Comparison of ENCODE assay signal across 14 cellular contexts in genomic region chr2:42236911-42237310, GRCh38.
DNase-seq lines count a peak whose midpoint lies in the region; ATAC-seq lines count a peak whose summit lies in the region.
"Had no signal": no experiment of that assay in that cellular context is flagged by ENCODE, and none has a peak within 500 bp of the region (broad histone marks: within the 10 kb centered on the region; RNA-seq: fewer than 3 reads in every experiment).

No MANE protein-coding gene starts in this region.

- POLR2A ChIA-PET in CD4-positive, alpha-beta memory T cell (lab: Charles Lee; ENCODE audit: partially characterized antibody): no interaction called here

- peaks cover 5% of the 10 kb centered on the region for H3K36me3 Mint-ChIP-seq in activated T-cell treated with anti-CD3 and anti-CD28 coated beads, Interleukin-2, amount 50 U/mL, for 24 hours (ENCODE audit: low read depth)
- H3K36me3 Mint-ChIP-seq in activated T-cell treated with anti-CD3 and anti-CD28 coated beads, Interleukin-2, amount 50 U/mL, for 4 hours (ENCODE audit: insufficient read depth): no peaks in the 10 kb centered on the region
- H3K36me3 Mint-ChIP-seq in CD4-positive, alpha-beta memory T cell: peaks cover 7 to 26% of the 10 kb centered on the region in 2 donors
- H3K36me3 Mint-ChIP-seq in activated T-helper 17 cell treated with anti-CD3 and anti-CD28 coated beads, Interleukin-2, amount 50 U/mL, for 72 hours (ENCODE audit: low read depth): no peaks in the 10 kb centered on the region
- no peaks in the 10 kb centered on the region for H3K36me3 Mint-ChIP-seq in stimulated activated effector memory CD8-positive, alpha-beta T cell treated with anti-CD3 and anti-CD28 coated beads, Interleukin-12 subunit alpha, Interleukin-12 subunit beta, amount 100 ng/mL, for 72 hours

- H3K9me3 ChIP-seq in CD4-positive, alpha-beta memory T cell (ENCODE audit: control insufficient read depth in 1 of 2, low read length in 2 of 2): no peaks in the 10 kb centered on the region

- H3K4me3 Mint-ChIP-seq in activated T-cell treated with anti-CD3 and anti-CD28 coated beads, Interleukin-2, amount 50 U/mL, for 24 hours: no peak overlapping the region
- H3K4me3 Mint-ChIP-seq in activated T-cell treated with anti-CD3 and anti-CD28 coated beads, Interleukin-2, amount 50 U/mL, for 4 hours: no peak overlapping the region
- H3K4me3 Mint-ChIP-seq in CD4-positive, alpha-beta memory T cell: peak overlapping the region in 4 of 8 donors; percentile 4 to 72 (median 28)
- H3K4me3 Mint-ChIP-seq in activated T-helper 17 cell treated with anti-CD3 and anti-CD28 coated beads, Interleukin-2, amount 50 U/mL, for 72 hours: no peak overlapping the region
- no peak overlapping the region for H3K4me3 Mint-ChIP-seq in stimulated activated effector memory CD8-positive, alpha-beta T cell treated with anti-CD3 and anti-CD28 coated beads, Interleukin-12 subunit alpha, Interleukin-12 subunit beta, amount 100 ng/mL, for 72 hours
- H3K4me3 Mint-ChIP-seq: CD14-positive monocyte had no signal

- DNase-seq in activated T-cell treated with anti-CD3 and anti-CD28 coated beads, Interleukin-2, amount 50 U/mL, for 24 hours: no peak
- DNase-seq in activated T-cell treated with anti-CD3 and anti-CD28 coated beads, Interleukin-2, amount 50 U/mL, for 4 hours: no peak
- DNase-seq in CD4-positive, alpha-beta memory T cell: no peak
- no peak for DNase-seq in stimulated activated effector memory CD8-positive, alpha-beta T cell treated with anti-CD3 and anti-CD28 coated beads, Interleukin-12 subunit alpha, Interleukin-12 subunit beta, amount 100 ng/mL, for 72 hours (ENCODE audit: low spot score in 2 of 2)
- DNase-seq in NK-92 treated with Interleukin-12 subunit alpha and Interleukin-12 subunit beta, amount 100 ng/mL, for 24 hours (lab: John Stamatoyannopoulos, UW): no peak
- DNase-seq: Calu3, DMS 273 treated with DMSO at 0.1 percent for 48 hours, GM23248 had no signal

- CTCF ChIA-PET in CD4-positive, alpha-beta memory T cell (lab: Charles Lee; ENCODE audit: partially characterized antibody): interaction anchor here (1.2 to 11.9 kb wide), 6 partner anchors 7 to 367 kb away, joined by 3 to 99 read pairs (median 6); no protein-coding TSS in a partner anchor

- H3K4me1 Mint-ChIP-seq in activated T-cell treated with anti-CD3 and anti-CD28 coated beads, Interleukin-2, amount 50 U/mL, for 24 hours (ENCODE audit: low read depth): peaks cover 79% of the 10 kb centered on the region
- peaks cover 76% of the 10 kb centered on the region for H3K4me1 Mint-ChIP-seq in activated T-cell treated with anti-CD3 and anti-CD28 coated beads, Interleukin-2, amount 50 U/mL, for 4 hours (ENCODE audit: low read depth)
- peaks cover 58 to 86% (median 75%) of the 10 kb centered on the region in 4 donors for H3K4me1 Mint-ChIP-seq in CD4-positive, alpha-beta memory T cell
- peaks cover 37% of the 10 kb centered on the region for H3K4me1 Mint-ChIP-seq in activated T-helper 17 cell treated with anti-CD3 and anti-CD28 coated beads, Interleukin-2, amount 50 U/mL, for 72 hours
- peaks cover 70% of the 10 kb centered on the region for H3K4me1 Mint-ChIP-seq in stimulated activated effector memory CD8-positive, alpha-beta T cell treated with anti-CD3 and anti-CD28 coated beads, Interleukin-12 subunit alpha, Interleukin-12 subunit beta, amount 100 ng/mL, for 72 hours

- no peaks in the 10 kb centered on the region for H3K36me3 ChIP-seq in CD4-positive, alpha-beta memory T cell (ENCODE audit: insufficient read depth, low read length)

- intact Hi-C loops in CD4-positive, alpha-beta memory T cell (cut with micrococcal nuclease): loop anchor here (5.0 kb wide), 1 partner anchor 40 kb away; no protein-coding TSS in a partner anchor

- no peaks in the 10 kb centered on the region for H3K9me3 Mint-ChIP-seq in activated T-cell treated with anti-CD3 and anti-CD28 coated beads, Interleukin-2, amount 50 U/mL, for 24 hours
- no peaks in the 10 kb centered on the region for H3K9me3 Mint-ChIP-seq in activated T-cell treated with anti-CD3 and anti-CD28 coated beads, Interleukin-2, amount 50 U/mL, for 4 hours
- H3K9me3 Mint-ChIP-seq in CD4-positive, alpha-beta memory T cell: no peaks in the 10 kb centered on the region
- H3K9me3 Mint-ChIP-seq in activated T-helper 17 cell treated with anti-CD3 and anti-CD28 coated beads, Interleukin-2, amount 50 U/mL, for 72 hours: no peaks in the 10 kb centered on the region
- no peaks in the 10 kb centered on the region for H3K9me3 Mint-ChIP-seq in stimulated activated effector memory CD8-positive, alpha-beta T cell treated with anti-CD3 and anti-CD28 coated beads, Interleukin-12 subunit alpha, Interleukin-12 subunit beta, amount 100 ng/mL, for 72 hours
- H3K9me3 Mint-ChIP-seq: CD14-positive monocyte had no signal

- ATAC-seq in activated T-cell treated with anti-CD3 and anti-CD28 coated beads, Interleukin-2, amount 50 U/mL, for 4 hours: no peak
- ATAC-seq in activated T-helper 17 cell treated with anti-CD3 and anti-CD28 coated beads, Interleukin-2, amount 50 U/mL, for 72 hours (replicated peaks): no peak
- no peak for ATAC-seq in stimulated activated effector memory CD8-positive, alpha-beta T cell treated with anti-CD3 and anti-CD28 coated beads, Interleukin-12 subunit alpha, Interleukin-12 subunit beta, amount 100 ng/mL, for 72 hours
- ATAC-seq in HG03520 (IDR thresholded peaks at IDR 0.05; ENCODE audit: unreplicated experiment): no peak
- ATAC-seq in HG03378 (IDR thresholded peaks at IDR 0.05; ENCODE audit: unreplicated experiment): no peak
- ATAC-seq: HCT116 had no signal

- peaks cover 94% of the 10 kb centered on the region for H3K4me1 ChIP-seq in CD4-positive, alpha-beta memory T cell (ENCODE audit: insufficient read depth, low read length)

- H3K27me3 ChIP-seq in CD4-positive, alpha-beta memory T cell (ENCODE audit: insufficient read depth, low read length): no peaks in the 10 kb centered on the region

- peak overlapping the region; percentile 71 for H3K27ac Mint-ChIP-seq in activated T-cell treated with anti-CD3 and anti-CD28 coated beads, Interleukin-2, amount 50 U/mL, for 24 hours
- peak overlapping the region in 6 of 7 donors; percentile 17 to 82 (median 62) for H3K27ac Mint-ChIP-seq in CD4-positive, alpha-beta memory T cell
- H3K27ac Mint-ChIP-seq in activated T-helper 17 cell treated with anti-CD3 and anti-CD28 coated beads, Interleukin-2, amount 50 U/mL, for 72 hours: peak overlapping the region; percentile 49
- peak overlapping the region; percentile 47 for H3K27ac Mint-ChIP-seq in stimulated activated effector memory CD8-positive, alpha-beta T cell treated with anti-CD3 and anti-CD28 coated beads, Interleukin-12 subunit alpha, Interleukin-12 subunit beta, amount 100 ng/mL, for 72 hours
- H3K27ac Mint-ChIP-seq: CD14-positive monocyte had no signal

- H3K4me3 ChIP-seq in CD4-positive, alpha-beta memory T cell (ENCODE audit: low read length in 2 of 2): no peak overlapping the region
- H3K4me3 ChIP-seq: GM23248 had no signal

- H3K27ac ChIP-seq in CD4-positive, alpha-beta memory T cell (ENCODE audit: low read depth, low read length): no peak overlapping the region
- H3K27ac ChIP-seq: 22Rv1, GM23248 had no signal

- H3K27me3 Mint-ChIP-seq in activated T-cell treated with anti-CD3 and anti-CD28 coated beads, Interleukin-2, amount 50 U/mL, for 24 hours: no peaks in the 10 kb centered on the region
- H3K27me3 Mint-ChIP-seq in activated T-cell treated with anti-CD3 and anti-CD28 coated beads, Interleukin-2, amount 50 U/mL, for 4 hours (ENCODE audit: low read depth): no peaks in the 10 kb centered on the region
- no peaks in the 10 kb centered on the region for H3K27me3 Mint-ChIP-seq in CD4-positive, alpha-beta memory T cell
- H3K27me3 Mint-ChIP-seq in activated T-helper 17 cell treated with anti-CD3 and anti-CD28 coated beads, Interleukin-2, amount 50 U/mL, for 72 hours: no peaks in the 10 kb centered on the region
